ENCODE assay signal across 8 cellular contexts in the genomic region with DNA sequence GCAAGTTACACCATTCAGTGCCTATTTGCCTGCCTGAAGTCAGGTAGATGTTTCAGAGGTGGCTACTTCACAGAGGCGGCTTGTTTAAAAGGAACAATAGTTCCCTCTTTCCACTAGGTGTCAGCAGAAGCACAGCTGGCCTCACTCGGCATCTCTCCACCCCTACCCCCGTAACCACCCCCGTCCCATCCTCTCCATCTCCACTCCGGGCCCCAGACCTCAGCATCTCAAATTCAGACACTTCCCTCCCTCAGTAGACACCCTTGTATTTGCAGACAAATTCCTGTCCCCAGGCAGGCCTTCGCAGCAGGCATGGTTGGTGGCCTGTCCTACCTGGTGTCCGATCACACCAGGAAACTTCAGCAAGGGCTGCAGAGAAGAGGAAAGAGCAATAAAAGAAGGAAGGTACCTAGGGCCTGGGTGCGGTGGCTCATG. TPM values are rescaled to one million over a fixed set of nuclear protein-coding genes. Genes with fewer than 3 reads are reported as not detected.
A peak's percentile ranks its signal among the peaks of the same experiment; 100 is the strongest.
DNase-seq lines count a peak whose midpoint lies in the region; ATAC-seq, FAIRE-seq and TF ChIP-seq lines count a peak whose summit lies in the region.

No MANE protein-coding gene starts in this region.

- H3K9me3 Mint-ChIP-seq in HFFc6: no peaks in the 10 kb centered on the region
- no peaks in the 10 kb centered on the region for H3K9me3 Mint-ChIP-seq in stimulated activated naive CD8-positive, alpha-beta T cell treated with anti-CD3 and anti-CD28 coated beads, Interleukin-15, amount 100 ng/mL, for 72 hours

- H2BK15ac ChIP-seq in H1 (ENCODE audit: low read length): no peak overlapping the region

- 0 out of 2 replicates have a peak overlapping the region, but pooled peaks have one; percentile 54 for H4K8ac ChIP-seq in H1 (ENCODE audit: extremely low read depth, insufficient read depth, low read length)

- H3K27me3 ChIP-seq in BLaER1 treated with 17β-estradiol and CSF1 and Interleukin-3, amounts not matched to agents 10 nM and 100 nM: no peaks in the 10 kb centered on the region
- H3K27me3 ChIP-seq in H1 (replicated peaks in 1 of 4; ENCODE audit: control insufficient read depth in 3 of 4, extremely low read depth in 1 of 4, insufficient read depth in 3 of 4, low read length in 3 of 4): no peaks in the 10 kb centered on the region

- CTCF ChIA-PET in H1 (lab: Charles Lee; ENCODE audit: partially characterized antibody): interaction anchor here (0.6 to 19.1 kb wide), 22 partner anchors 8 to 368 kb away, joined by 3 to 212 read pairs (median 8); a partner anchor contains a TSS

- H2BK120ac ChIP-seq in H1 (replicated peaks; ENCODE audit: low read depth, low read length): no peak overlapping the region

- H3K79me2 ChIP-seq in H1 (ENCODE audit: control insufficient read depth in 1 of 2, insufficient read depth in 2 of 2, low read length in 2 of 2): no peaks in the 10 kb centered on the region

- no peak overlapping the region for H3K4ac ChIP-seq in H1 (replicated peaks; ENCODE audit: insufficient read length, low read depth, low read length)

- H3K23ac ChIP-seq in H1 (ENCODE audit: insufficient read length): no peak overlapping the region

- no peak overlapping the region for H4K91ac ChIP-seq in H1 (replicated peaks; ENCODE audit: insufficient read length, low read length)

- peak; percentile 90 for FAIRE-seq in H1 (lab: Jason Lieb, UNC)

- H2BK5ac ChIP-seq in H1 (ENCODE audit: low read depth, low read length): no peak overlapping the region

- H3K56ac ChIP-seq in H1 (replicated peaks; ENCODE audit: insufficient read length, low read depth, low read length): no peak overlapping the region

- peak; percentile 95 for ATAC-seq in stimulated activated naive CD8-positive, alpha-beta T cell treated with anti-CD3 and anti-CD28 coated beads, Interleukin-15, amount 100 ng/mL, for 72 hours
- no peak for ATAC-seq in GM21360 (IDR thresholded peaks at IDR 0.05; ENCODE audit: unreplicated experiment)

- no peaks in the 10 kb centered on the region for H3K9me3 ChIP-seq in BLaER1 treated with 17β-estradiol and CSF1 and Interleukin-3, amounts not matched to agents 10 nM and 100 nM (replicated peaks in 1 of 11)
- H3K9me3 ChIP-seq in H1 (ENCODE audit: insufficient read depth in 2 of 2, low read depth in 1 of 2, low read length in 1 of 2): no peaks in the 10 kb centered on the region

- H2AK5ac ChIP-seq in H1 (ENCODE audit: low read depth, low read length): no peak overlapping the region

- WGBS in H1 (ENCODE audit: extremely low coverage in 1 of 2, insufficient coverage in 1 of 2, insufficient read length in 1 of 2, insufficient replicate concordance in 2 of 2, low coverage in 1 of 2, low lambda C conversion rate in 2 of 2, missing lambda C conversion rate in 1 of 2), 2 experiments: 32% methylated on average over 8 of the region's 8 CpGs; no CpG with 5 or more reads in 1 of the 2 experiments

- H3K4me3 ChIP-seq in BLaER1 treated with 17β-estradiol and CSF1 and Interleukin-3, amounts not matched to agents 10 nM and 100 nM: no peak overlapping the region
- H3K4me3 ChIP-seq in H1 (ENCODE audit: extremely low read depth in 1 of 4, insufficient read depth in 2 of 4, low read depth in 3 of 4, low read length in 4 of 4): peak overlapping the region in 1 of 4 experiments; percentile 40; a peak in 1 of 8 replicates

- TF ChIP-seq EP300 in H1 (IDR thresholded peaks at IDR 0.05; ENCODE audit: borderline replicate concordance in 1 of 2, low read depth in 2 of 2, low read length in 2 of 2): no peak

- no peaks in the 10 kb centered on the region for H3K36me3 ChIP-seq in BLaER1 treated with 17β-estradiol and CSF1 and Interleukin-3, amounts not matched to agents 10 nM and 100 nM
- no peaks in the 10 kb centered on the region for H3K36me3 ChIP-seq in H1 (ENCODE audit: control insufficient read depth in 2 of 4, insufficient read depth in 4 of 4, low read length in 3 of 4)

- TF ChIP-seq RAD21 in H1 (IDR thresholded peaks at IDR 0.05 in 1 of 2, conservative IDR thresholded peaks at IDR 0.05 in 1 of 2; ENCODE audit: low read depth in 2 of 2, low read length in 2 of 2): peak; percentile 91 to 94

- DNase-seq in HFFc6 (peak; percentile 53), NCI-H748 (lab: John Stamatoyannopoulos, UW; ENCODE audit: unreplicated experiment) (peak; percentile 74), H1 (ENCODE audit: low read depth in 1 of 2, low spot score in 2 of 2) (peak in 1 of 2 experiments; percentile 66), midbrain (lab: John Stamatoyannopoulos, UW) (peak; percentile 49)
- DNase-seq in activated CD4-positive, alpha-beta T cell treated with anti-CD3 and anti-CD28 coated beads, Interleukin-2, amount 50 U/mL, for 48 hours: peak; percentile 48 to 61
- peak; percentile 54 to 67 for DNase-seq in stimulated activated naive CD8-positive, alpha-beta T cell treated with anti-CD3 and anti-CD28 coated beads, Interleukin-15, amount 100 ng/mL, for 72 hours

- H3K4me1 ChIP-seq in BLaER1 treated with 17β-estradiol and CSF1 and Interleukin-3, amounts not matched to agents 10 nM and 100 nM: peaks cover 0 to 14% (median 2%) of the 10 kb centered on the region in 10 experiments; a peak in 13 of 20 replicates
- no peaks in the 10 kb centered on the region for H3K4me1 ChIP-seq in H1 (replicated peaks in 1 of 4; ENCODE audit: control insufficient read depth in 3 of 4, insufficient read depth in 4 of 4, low read length in 3 of 4)

- no peak overlapping the region; the same call in 1 of the 2 replicates for H3K4me3 Mint-ChIP-seq in HFFc6
- peak overlapping the region; percentile 38 to 55 for H3K4me3 Mint-ChIP-seq in stimulated activated naive CD8-positive, alpha-beta T cell treated with anti-CD3 and anti-CD28 coated beads, Interleukin-15, amount 100 ng/mL, for 72 hours

- POLR2A ChIA-PET in H1 (lab: Charles Lee; ENCODE audit: partially characterized antibody): interaction anchor here (0.7 to 1.6 kb wide), 4 partner anchors 42 to 62 kb away, joined by 3 to 9 read pairs (median 3); a partner anchor contains a TSS

- no peak overlapping the region for H3K27ac ChIP-seq in BLaER1 treated with 17β-estradiol and CSF1 and Interleukin-3, amounts not matched to agents 10 nM and 100 nM
- no peak overlapping the region for H3K27ac ChIP-seq in H1 (ENCODE audit: low read depth, low read length)

- no peaks in the 10 kb centered on the region for H3K23me2 ChIP-seq in H1 (ENCODE audit: low read depth, low read length)

- H3K36me3 Mint-ChIP-seq in HFFc6 (ENCODE audit: low read depth): no peaks in the 10 kb centered on the region

- no peaks in the 10 kb centered on the region for H3K79me1 ChIP-seq in H1 (ENCODE audit: low read depth, low read length)

- no peak overlapping the region for H4K5ac ChIP-seq in H1 (ENCODE audit: insufficient read length, low read depth, low read length)

- no peak overlapping the region for H2BK20ac ChIP-seq in H1 (ENCODE audit: low read length)

- H3K14ac ChIP-seq in H1 (ENCODE audit: insufficient read length): no peak overlapping the region

- no peaks in the 10 kb centered on the region for H3K4me1 Mint-ChIP-seq in HFFc6 (ENCODE audit: low read depth)
- H3K4me1 Mint-ChIP-seq in stimulated activated naive CD8-positive, alpha-beta T cell treated with anti-CD3 and anti-CD28 coated beads, Interleukin-15, amount 100 ng/mL, for 72 hours: peaks cover 6% of the 10 kb centered on the region

- peak overlapping the region in 9 of 11 experiments; percentile 15 to 43 (median 27); a peak in 8 of 22 replicates for H3K4me2 ChIP-seq in BLaER1 treated with 17β-estradiol and CSF1 and Interleukin-3, amounts not matched to agents 10 nM and 100 nM
- H3K4me2 ChIP-seq in H1 (ENCODE audit: insufficient read depth in 1 of 2, low read depth in 2 of 2, low read length in 2 of 2): peak overlapping the region in 1 of 2 experiments; percentile 41; a peak in 2 of 4 replicates

- H3K18ac ChIP-seq in H1 (ENCODE audit: extremely low read depth, low read length): no peak overlapping the region

- TF ChIP-seq CTCF in HFFc6 (IDR thresholded peaks at IDR 0.05) (peak; percentile 84), H1 (IDR thresholded peaks at IDR 0.05; ENCODE audit: control extremely low read depth in 1 of 3, insufficient read depth in 1 of 3, low read depth in 1 of 3, low read length in 3 of 3) (peak; percentile 65 to 92 (median 75))

- no peak overlapping the region for H2BK12ac ChIP-seq in H1 (ENCODE audit: low read depth, low read length)

- no peak overlapping the region for H3K27ac Mint-ChIP-seq in HFFc6
- no peak overlapping the region for H3K27ac Mint-ChIP-seq in stimulated activated naive CD8-positive, alpha-beta T cell treated with anti-CD3 and anti-CD28 coated beads, Interleukin-15, amount 100 ng/mL, for 72 hours

- peak overlapping the region; percentile 94 for H2AFZ ChIP-seq in H1 (ENCODE audit: low read length)

- no peak for TF ChIP-seq POLR2A in H1 (IDR thresholded peaks at IDR 0.05; ENCODE audit: control extremely low read depth in 1 of 2, low read depth in 2 of 2, low read length in 2 of 2)

- no peaks in the 10 kb centered on the region for H4K20me1 ChIP-seq in BLaER1 treated with 17β-estradiol and CSF1 and Interleukin-3, amounts not matched to agents 10 nM and 100 nM
- H4K20me1 ChIP-seq in H1 (replicated peaks in 1 of 2; ENCODE audit: control insufficient read depth in 1 of 2, insufficient read depth in 2 of 2, low read length in 2 of 2): no peaks in the 10 kb centered on the region

- 0 out of 22 replicates have a peak overlapping the region, but pooled peaks of 1 of the 11 experiments have one; percentile 18 for H3K9ac ChIP-seq in BLaER1 treated with 17β-estradiol and CSF1 and Interleukin-3, amounts not matched to agents 10 nM and 100 nM
- no peak overlapping the region for H3K9ac ChIP-seq in H1 (replicated peaks in 1 of 4; ENCODE audit: extremely low read depth in 1 of 4, low read depth in 3 of 4, low read length in 3 of 4)

- peaks cover 7% of the 10 kb centered on the region for H3K27me3 Mint-ChIP-seq in HFFc6 (ENCODE audit: insufficient read depth)
- no peaks in the 10 kb centered on the region for H3K27me3 Mint-ChIP-seq in stimulated activated naive CD8-positive, alpha-beta T cell treated with anti-CD3 and anti-CD28 coated beads, Interleukin-15, amount 100 ng/mL, for 72 hours

RNA-seq across cellular contexts. Expression of a gene that starts 9.1 kb away (rescaled TPM):
- total RNA-seq in HFFc6 (2021; fragmentation: NEBNext Ultra II Directional; extraction: Animal tissue kit (Norgen Biotek cat#: 25700)): 10 to 100 TPM; 68.4 to 82.2 (median 80.1) TPM
- 40.7 and 46.8 TPM in 2 replicates for total RNA-seq in H1 (2021; fragmentation: NEBNext Ultra II Directional; extraction: Animal tissue kit (Norgen Biotek cat#: 25700))
- polyA plus RNA-seq in H1 (2011; rRNA removed): 11.6 and 23.3 TPM in 2 replicates
- 8.8 TPM for polyA plus RNA-seq in H1 (2011; cell fraction: cytosol; rRNA removed)
- polyA plus RNA-seq in H1 (2011; cell fraction: nucleus; rRNA removed): 14.8 TPM
- 16.8 to 25.1 TPM (median 22.4 TPM) in 4 replicates for polyA plus RNA-seq in H1 (2012, experiment 1 of 2)
- 27.0 TPM for polyA plus RNA-seq in H1 (2012, experiment 2 of 2)
- 26.2 TPM for polyA plus RNA-seq in H1 (2013, experiment 1 of 2)
- 22.8 TPM for polyA plus RNA-seq in H1 (2013, experiment 2 of 2)
- polyA minus RNA-seq in H1 (2011; rRNA and poly(A)+ RNA removed): 9.5 and 9.9 TPM in 2 replicates
- 18.3 TPM for polyA minus RNA-seq in H1 (2011; cell fraction: cytosol; rRNA and poly(A)+ RNA removed)
- polyA minus RNA-seq in H1 (2011; cell fraction: nucleus; rRNA and poly(A)+ RNA removed): 33.5 TPM

RNA-seq across cellular contexts. Expression of a gene that starts 58.8 kb away (rescaled TPM):
- 10 to 100 TPM in 1 of 6 experiments, 1 to 10 TPM in 5; 8.4 to 10.2 (median 9.0) TPM for total RNA-seq in HFFc6 (2021; fragmentation: NEBNext Ultra II Directional; extraction: Animal tissue kit (Norgen Biotek cat#: 25700))
- total RNA-seq in H1 (2021; fragmentation: NEBNext Ultra II Directional; extraction: Animal tissue kit (Norgen Biotek cat#: 25700)): 16.1 and 16.4 TPM in 2 replicates
- polyA plus RNA-seq in H1 (2011; rRNA removed): 6.7 and 8.8 TPM in 2 replicates
- 7.2 TPM for polyA plus RNA-seq in H1 (2011; cell fraction: cytosol; rRNA removed)
- polyA plus RNA-seq in H1 (2011; cell fraction: nucleus; rRNA removed): 8.0 TPM
- 1.7 to 2.4 TPM (median 2.2 TPM) in 4 replicates for polyA plus RNA-seq in H1 (2012, experiment 1 of 2)
- 1.7 TPM for polyA plus RNA-seq in H1 (2012, experiment 2 of 2)
- polyA plus RNA-seq in H1 (2013, experiment 1 of 2): 7.3 TPM
- 7.0 TPM for polyA plus RNA-seq in H1 (2013, experiment 2 of 2)
- polyA minus RNA-seq in H1 (2011; rRNA and poly(A)+ RNA removed): 11.4 and 12.5 TPM in 2 replicates
- polyA minus RNA-seq in H1 (2011; cell fraction: cytosol; rRNA and poly(A)+ RNA removed): 10.6 TPM
- polyA minus RNA-seq in H1 (2011; cell fraction: nucleus; rRNA and poly(A)+ RNA removed): 12.2 TPM
